1 cellular context compared by ENCODE assay signal in the genomic region with DNA sequence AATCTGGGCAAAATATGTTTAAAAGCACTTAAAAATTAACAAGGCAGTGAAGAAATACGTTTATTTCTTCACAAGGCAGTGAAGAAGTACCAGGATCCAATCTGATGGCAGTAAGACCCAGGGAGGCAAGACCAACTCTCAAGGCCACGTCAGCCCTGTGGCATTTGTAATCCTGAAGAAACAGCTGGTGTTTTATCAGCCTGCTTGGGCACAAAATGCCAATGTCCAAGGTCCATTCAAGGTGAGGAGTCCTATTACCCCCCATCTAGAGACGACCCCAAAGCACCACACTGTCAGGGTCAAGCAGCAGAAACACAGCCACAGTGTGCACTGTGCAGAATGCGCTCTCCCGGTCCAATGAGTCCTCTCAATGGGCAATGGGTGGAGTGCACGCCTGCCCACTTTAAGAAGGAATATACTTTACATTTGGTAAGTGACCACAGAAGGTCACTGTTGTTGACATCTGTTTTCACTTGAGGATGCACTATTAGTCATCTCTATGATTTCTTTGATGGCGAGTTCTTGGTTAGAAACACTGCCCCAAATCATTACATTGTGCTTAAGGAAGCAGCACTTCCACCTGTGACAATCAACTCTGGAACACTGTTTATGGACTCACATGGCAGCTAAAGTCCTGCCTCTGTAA.
TF ChIP-seq lines count a peak whose summit lies in the region.

No MANE protein-coding gene starts in this region.

TF ChIP-seq in GM23338, 12 proteins besides CTCF, POLR2A, EP300 and RAD21 (continued from another document):
- TF ChIP-seq REST (IDR thresholded peaks at IDR 0.05; ENCODE audit: unreplicated experiment) (no peak), EZH2phosphoT487 (IDR thresholded peaks at IDR 0.05; ENCODE audit: unreplicated experiment) (no peak), POLR2AphosphoS5 (IDR thresholded peaks at IDR 0.05; ENCODE audit: low read depth) (no peak)
- TF ChIP-seq, protein P1, sequence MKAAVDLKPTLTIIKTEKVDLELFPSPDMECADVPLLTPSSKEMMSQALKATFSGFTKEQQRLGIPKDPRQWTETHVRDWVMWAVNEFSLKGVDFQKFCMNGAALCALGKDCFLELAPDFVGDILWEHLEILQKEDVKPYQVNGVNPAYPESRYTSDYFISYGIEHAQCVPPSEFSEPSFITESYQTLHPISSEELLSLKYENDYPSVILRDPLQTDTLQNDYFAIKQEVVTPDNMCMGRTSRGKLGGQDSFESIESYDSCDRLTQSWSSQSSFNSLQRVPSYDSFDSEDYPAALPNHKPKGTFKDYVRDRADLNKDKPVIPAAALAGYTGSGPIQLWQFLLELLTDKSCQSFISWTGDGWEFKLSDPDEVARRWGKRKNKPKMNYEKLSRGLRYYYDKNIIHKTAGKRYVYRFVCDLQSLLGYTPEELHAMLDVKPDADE (IDR thresholded peaks at IDR 0.05) = no peak
